ENCODE assay signal across 23 cellular contexts in genomic region chr13:67277581-67277980, GRCh38.
"Had no signal": no experiment of that assay in that cellular context is flagged by ENCODE, and none has a peak within 500 bp of the region (broad histone marks: within the 10 kb centered on the region; RNA-seq: fewer than 3 reads in every experiment).

No MANE protein-coding gene starts in this region.

- H3K27me3 ChIP-seq: adrenal gland, ascending aorta, esophagus squamous epithelium, gastroesophageal sphincter, sigmoid colon, spleen had no signal

- DNase-seq: activated naive CD4-positive, alpha-beta T cell; activated T-cell treated with anti-CD3 and anti-CD28 coated beads, Interleukin-2, amount 50 U/mL, for 1 hour; adrenal gland; cerebellar nuclear complex; esophagus squamous epithelium; head of caudate nucleus; islet precursor cell; left colon; occipital lobe; retina; sigmoid colon; spleen; stimulated activated CD4-positive, alpha-beta T cell treated with anti-CD3 and anti-CD28 coated beads, Interleukin-4, amount 100 ng/mL, for 24 hours; stimulated activated naive CD4-positive, alpha-beta T cell treated with Interleukin-2 at 50 U/mL for 16 hours; T-helper 9 cell had no signal

- H3K4me1 Mint-ChIP-seq: activated T-helper 17 cell treated with anti-CD3 and anti-CD28 coated beads, Interleukin-2, amount 50 U/mL, for 72 hours; memory B cell; neural crest cell had no signal

- H3K4me1 ChIP-seq: adrenal gland, ascending aorta, esophagus squamous epithelium, gastroesophageal sphincter, sigmoid colon, spleen had no signal

- H3K4me3 Mint-ChIP-seq: activated naive CD8-positive, alpha-beta T cell; activated T-helper 17 cell treated with anti-CD3 and anti-CD28 coated beads, Interleukin-2, amount 50 U/mL, for 72 hours; memory B cell; neural crest cell; WTC11 had no signal

- H3K36me3 ChIP-seq: adrenal gland, ascending aorta, esophagus squamous epithelium, gastroesophageal sphincter, sigmoid colon, spleen had no signal

- H3K27me3 Mint-ChIP-seq: activated naive CD8-positive, alpha-beta T cell; activated T-helper 17 cell treated with anti-CD3 and anti-CD28 coated beads, Interleukin-2, amount 50 U/mL, for 72 hours had no signal

- ATAC-seq: activated T-helper 17 cell treated with anti-CD3 and anti-CD28 coated beads, Interleukin-2, amount 50 U/mL, for 72 hours; gastroesophageal sphincter; left colon; WTC11 had no signal

- H3K36me3 Mint-ChIP-seq: activated naive CD8-positive, alpha-beta T cell; memory B cell; WTC11 had no signal

- H3K27ac ChIP-seq: adrenal gland, ascending aorta, coronary artery, esophagus squamous epithelium, gastroesophageal sphincter, sigmoid colon, spleen had no signal

- H3K4me3 ChIP-seq: adrenal gland, ascending aorta, coronary artery, esophagus squamous epithelium, gastroesophageal sphincter, sigmoid colon, spleen had no signal

- H3K27ac Mint-ChIP-seq: activated naive CD8-positive, alpha-beta T cell; activated T-helper 17 cell treated with anti-CD3 and anti-CD28 coated beads, Interleukin-2, amount 50 U/mL, for 72 hours; memory B cell; WTC11 had no signal

- H3K9me3 ChIP-seq: adrenal gland, ascending aorta, esophagus squamous epithelium, gastroesophageal sphincter, sigmoid colon had no signal
